9 cellular contexts compared by ENCODE assay signal in the genomic region with DNA sequence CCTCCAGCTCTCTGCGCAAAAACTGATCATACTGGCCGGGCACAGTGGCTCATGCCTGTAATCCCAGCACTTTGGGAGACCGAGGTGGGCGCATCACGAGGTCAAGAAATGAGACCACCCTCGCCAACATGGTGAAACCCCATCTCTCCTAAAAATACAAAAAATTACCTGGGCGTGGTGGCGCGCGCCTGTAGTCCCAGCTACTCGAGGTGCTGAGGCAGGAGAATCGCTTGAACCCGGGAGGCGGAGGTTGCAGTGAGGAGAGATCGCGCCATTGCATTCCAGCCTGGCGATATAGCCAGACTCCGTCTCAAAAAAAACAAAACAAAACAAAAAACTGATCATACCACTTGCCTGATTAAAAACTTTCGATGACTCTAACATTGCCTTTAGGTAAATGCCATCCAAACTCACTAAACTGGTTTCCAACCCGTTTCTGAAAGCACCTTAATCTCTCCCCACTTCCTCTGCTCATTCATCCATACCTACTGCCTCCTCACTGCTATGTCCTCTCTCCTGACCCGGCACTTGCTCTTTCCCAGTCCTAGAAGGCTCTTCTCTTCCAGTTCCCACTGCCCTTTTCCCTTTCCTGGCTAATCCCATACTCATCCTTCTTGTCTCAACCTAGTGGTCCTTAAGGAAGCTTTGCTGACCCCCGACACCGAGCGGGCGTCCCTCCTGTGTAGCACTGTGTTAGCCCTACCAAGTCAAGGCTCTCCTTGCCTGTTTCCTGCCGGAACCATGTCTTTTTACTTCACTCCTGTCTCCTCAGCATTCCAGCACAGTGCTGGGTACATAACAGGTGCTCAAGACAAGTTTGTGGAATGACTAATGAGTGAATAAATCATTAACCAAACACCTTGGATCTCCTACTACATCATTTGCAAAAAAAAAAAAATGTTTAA. TPM values are rescaled to one million over a fixed set of nuclear protein-coding genes. Genes with fewer than 3 reads are reported as not detected.
DNase-seq lines count a peak whose midpoint lies in the region; ATAC-seq, FAIRE-seq and TF ChIP-seq lines count a peak whose summit lies in the region.
"Had no signal": no experiment of that assay in that cellular context is flagged by ENCODE, and none has a peak within 500 bp of the region (broad histone marks: within the 10 kb centered on the region; RNA-seq: fewer than 3 reads in every experiment).

No MANE protein-coding gene starts in this region.

- no peaks in the 10 kb centered on the region for H3K9me3 Mint-ChIP-seq in activated naive CD4-positive, alpha-beta T cell treated with anti-CD3 and anti-CD28 coated beads for 36 hours

- H3K27ac Mint-ChIP-seq in activated naive CD4-positive, alpha-beta T cell treated with anti-CD3 and anti-CD28 coated beads for 36 hours, result no peak overlapping the region

- CTCF ChIA-PET in activated naive CD4-positive, alpha-beta T cell treated with anti-CD3 and anti-CD28 coated beads for 36 hours (lab: Charles Lee), result no interaction called here

- peaks cover 15% of the 10 kb centered on the region for H3K36me3 Mint-ChIP-seq in activated naive CD4-positive, alpha-beta T cell treated with anti-CD3 and anti-CD28 coated beads for 36 hours (ENCODE audit: low read depth)

- H3K4me3 Mint-ChIP-seq in activated naive CD4-positive, alpha-beta T cell treated with anti-CD3 and anti-CD28 coated beads for 36 hours, result no peak overlapping the region

- H3K4me1 Mint-ChIP-seq in activated naive CD4-positive, alpha-beta T cell treated with anti-CD3 and anti-CD28 coated beads for 36 hours (ENCODE audit: low read depth), result peaks cover 30% of the 10 kb centered on the region

- H3K27me3 ChIP-seq in Peyer's patch (no peaks in the 10 kb centered on the region), cardiac muscle cell (no peaks in the 10 kb centered on the region), small intestine (ENCODE audit: control insufficient read depth in 2 of 2, insufficient read depth in 2 of 2, low read length in 2 of 2) (no peaks in the 10 kb centered on the region)

- no peak for FAIRE-seq in small intestine (lab: Jason Lieb, UNC)

- peak; percentile 8 for DNase-seq in activated naive CD4-positive, alpha-beta T cell treated with anti-CD3 and anti-CD28 coated beads for 36 hours
- no peak for DNase-seq in activated naive CD4-positive, alpha-beta T cell treated with anti-CD3 and anti-CD28 coated beads, Interleukin-2, amount 50 U/mL, for 16 hours
- DNase-seq in Peyer's patch, result peak in 2 of 3 donors; percentile 53 to 54
- no peak for DNase-seq in cardiac muscle cell (ENCODE audit: low read depth in 1 of 2, low spot score in 1 of 2)
- peak; percentile 81 for DNase-seq in small intestine
- no peak for DNase-seq in AG20443 (ENCODE audit: low spot score)
- no peak for DNase-seq in GM10266 (ENCODE audit: extremely low spot score)

- H3K9me3 ChIP-seq in Peyer's patch, result no peaks in the 10 kb centered on the region
- H3K9me3 ChIP-seq in cardiac muscle cell (ENCODE audit: low read depth), result no peaks in the 10 kb centered on the region
- H3K9me3 ChIP-seq in small intestine (ENCODE audit: control insufficient read depth, low read depth), result no peaks in the 10 kb centered on the region

- TF ChIP-seq CTCF in Peyer's patch (IDR thresholded peaks at IDR 0.05) (no peak), cardiac muscle cell (IDR thresholded peaks at IDR 0.05; ENCODE audit: low read depth, low read length) (no peak), GM10266 (IDR thresholded peaks at IDR 0.05; ENCODE audit: control insufficient read depth, insufficient read depth, low read depth, missing control alignments) (no peak)

- H3K4me1 ChIP-seq in Peyer's patch, result peaks cover 0 to 20% (median 6%) of the 10 kb centered on the region in 4 donors
- peaks cover 8% of the 10 kb centered on the region for H3K4me1 ChIP-seq in cardiac muscle cell (ENCODE audit: low read depth)
- H3K4me1 ChIP-seq in small intestine (ENCODE audit: control insufficient read depth in 2 of 2, insufficient read depth in 1 of 2, low read depth in 1 of 2, low read length in 1 of 2), result peaks cover 3 to 12% of the 10 kb centered on the region in 2 donors

- intact Hi-C loops in activated naive CD4-positive, alpha-beta T cell treated with anti-CD3 and anti-CD28 coated beads for 36 hours (cut with micrococcal nuclease), result loop anchor here (1.0 to 10.0 kb wide), 8 partner anchors 74 to 859 kb away; partner anchors contain the start of genes C1GALT1, GLCCI1, UMAD1 and ZNF12

- H3K4me3 ChIP-seq in Peyer's patch (peak overlapping the region; percentile 76 to 95 (median 91)), cardiac muscle cell (peak overlapping the region; percentile 80), small intestine (ENCODE audit: low read depth in 1 of 2, low read length in 2 of 2) (peak overlapping the region in 1 of 2 donors; percentile 97)

- H3K36me3 ChIP-seq in Peyer's patch (no peaks in the 10 kb centered on the region), cardiac muscle cell (no peaks in the 10 kb centered on the region), small intestine (ENCODE audit: control insufficient read depth in 2 of 2, insufficient read depth in 2 of 2, low read length in 2 of 2) (no peaks in the 10 kb centered on the region)

- peak overlapping the region; percentile 89 to 97 (median 96) for H3K27ac ChIP-seq in Peyer's patch
- H3K27ac ChIP-seq in cardiac muscle cell, result peak overlapping the region; percentile 87
- peak overlapping the region; percentile 96 for H3K27ac ChIP-seq in small intestine (ENCODE audit: low read depth in 1 of 2, low read length in 1 of 2)

- no peak for TF ChIP-seq POLR2A in Peyer's patch (IDR thresholded peaks at IDR 0.05)

- H3K27me3 Mint-ChIP-seq in activated naive CD4-positive, alpha-beta T cell treated with anti-CD3 and anti-CD28 coated beads for 36 hours (ENCODE audit: low read depth), result no peaks in the 10 kb centered on the region

- ATAC-seq in HG02973 (IDR thresholded peaks at IDR 0.05; ENCODE audit: unreplicated experiment), result peak; percentile 23

- whole genome bisulfite sequencing in small intestine, 3 donors, result 61 to 82% (median 64%) methylated on average over 26 of the region's 26 CpGs

RNA-seq across cellular contexts. Expression of gene MIOS, which starts 0.7 kb away (rescaled TPM):
- 10 to 100 TPM; 40.6 to 43.0 TPM for total RNA-seq in activated naive CD4-positive, alpha-beta T cell treated with anti-CD3 and anti-CD28 coated beads for 36 hours
- total RNA-seq in Peyer's patch (10 to 100 TPM; 17.1 to 42.9 (median 26.8) TPM), cardiac muscle cell (32.6 and 32.7 TPM in 2 replicates)
- polyA plus RNA-seq in cardiac muscle cell (18.1 and 27.1 TPM in 2 replicates), small intestine (10 to 100 TPM; 10.5 to 12.7 (median 11.9) TPM)

RNA-seq across cellular contexts. Expression of gene COL28A1, which starts 30.3 kb away (rescaled TPM):
- total RNA-seq in activated naive CD4-positive, alpha-beta T cell treated with anti-CD3 and anti-CD28 coated beads for 36 hours, result not detected
- total RNA-seq in Peyer's patch, result 1 to 10 TPM; 1.4 to 5.8 (median 1.9) TPM
- total RNA-seq in cardiac muscle cell, result 0.21 and 0.83 TPM in 2 replicates
- 0.65 and 0.70 TPM in 2 replicates for polyA plus RNA-seq in cardiac muscle cell
- 1 to 10 TPM; 1.1 to 3.1 (median 1.4) TPM for polyA plus RNA-seq in small intestine
- total RNA-seq: dermis microvascular lymphatic vessel endothelial cell had no signal

Comparison
In these comparisons a context has a peak if more than half of its experiments do, and no peak if none do; other contexts are left out.
1. DNase-seq: peak in activated naive CD4-positive, alpha-beta T cell treated with anti-CD3 and anti-CD28 coated beads for 36 hours (single experiment), Peyer's patch (2 of 3) and small intestine (single experiment); none in activated naive CD4-positive, alpha-beta T cell treated with anti-CD3 and anti-CD28 coated beads, Interleukin-2, amount 50 U/mL, for 16 hours (single experiment), cardiac muscle cell (0 of 2), AG20443 (single experiment) and GM10266 (single experiment).
2. Peak in every context shown above with its lines, with median percentiles within 50 percentile points of each other: H3K27ac ChIP-seq.